ENCODE assay signal across 1 cellular context in the genomic region with DNA sequence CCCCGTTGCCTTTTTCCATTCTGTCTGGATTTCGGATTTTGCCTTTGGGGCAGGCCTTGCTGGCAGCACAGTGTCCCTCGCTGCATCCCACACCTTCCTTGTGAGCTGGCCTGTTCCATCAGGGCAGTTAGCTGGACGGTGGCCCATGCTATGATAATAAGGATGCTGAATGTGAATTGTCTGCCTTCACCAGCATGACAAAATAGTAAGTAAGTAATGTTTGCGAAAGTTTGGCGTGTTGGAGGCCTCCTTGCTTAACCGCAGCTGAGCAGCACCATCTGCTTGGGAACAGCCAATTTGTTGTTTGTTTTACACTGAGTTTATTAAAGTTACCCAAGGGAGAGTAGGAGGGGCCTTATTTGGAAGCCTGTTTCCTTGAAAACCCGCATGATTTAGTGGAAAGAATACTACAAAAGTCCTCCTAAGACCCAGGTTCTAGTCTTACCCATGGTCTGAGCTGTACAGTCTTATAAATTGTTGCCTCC.
TF ChIP-seq lines count a peak whose summit lies in the region.

No MANE protein-coding gene starts in this region.

TF ChIP-seq in WTC11, 78 proteins besides CTCF, POLR2A, EP300 and RAD21 (continued from another document):
- TF ChIP-seq SMAD4 (CRISPR knock-in tag; IDR thresholded peaks at IDR 0.05) = no peak
